In genomic region chr13:98752942-98753290, GRCh38 we compare ENCODE assay signal across 16 cellular contexts. TPM values are rescaled to one million over a fixed set of nuclear protein-coding genes. Genes with fewer than 3 reads are reported as not detected.
DNase-seq lines count a peak whose midpoint lies in the region; ATAC-seq and TF ChIP-seq lines count a peak whose summit lies in the region.
"Had no signal": no experiment of that assay in that cellular context is flagged by ENCODE, and none has a peak within 500 bp of the region (broad histone marks: within the 10 kb centered on the region; RNA-seq: fewer than 3 reads in every experiment).

No MANE protein-coding gene starts in this region.

- H3K27me3 ChIP-seq in colonic mucosa, result peaks cover 24% of the 10 kb centered on the region
- peaks cover 38% of the 10 kb centered on the region for H3K27me3 ChIP-seq in suprapubic skin
- H3K27me3 ChIP-seq in HAP-1 (ENCODE audit: low read depth), result peaks cover 9% of the 10 kb centered on the region; the same call in 1 of the 2 replicates

- no peaks in the 10 kb centered on the region for H3K9me3 ChIP-seq in HEK293 (ENCODE audit: control insufficient read depth, insufficient read depth, low read depth, low read length)
- H3K9me3 ChIP-seq in colonic mucosa, result no peaks in the 10 kb centered on the region
- peaks cover 4% of the 10 kb centered on the region for H3K9me3 ChIP-seq in mesodermal cell (ENCODE audit: control insufficient read depth, low read length)
- no peaks in the 10 kb centered on the region for H3K9me3 ChIP-seq in suprapubic skin
- H3K9me3 ChIP-seq in HAP-1, result peaks cover 10% of the 10 kb centered on the region; the same call in 1 of the 2 replicates
- H3K9me3 ChIP-seq: mucosa of descending colon had no signal

- TF ChIP-seq POLR2A in suprapubic skin (IDR thresholded peaks at IDR 0.05), result no peak

- DNase-seq in colonic mucosa (no peak), suprapubic skin (ENCODE audit: low spot score in 2 of 2) (no peak), NCI-H748 treated with DMSO at 0.1 percent for 48 hours (lab: John Stamatoyannopoulos, UW) (no peak), HAP-1 (ENCODE audit: low spot score in 2 of 2) (no peak)
- DNase-seq: activated T-cell treated with anti-CD3 and anti-CD28 coated beads for 4 hours; CD4-positive, CD25-positive, alpha-beta regulatory T cell; NCI-H510A treated with DMSO at 0.1 percent for 48 hours; stimulated activated CD4-positive, alpha-beta T cell treated with anti-CD3 and anti-CD28 coated beads, Interleukin-1b, Interleukin-23, amount 100 ng/mL, for 48 hours; stimulated activated CD8-positive, alpha-beta memory T cell treated with anti-CD3 and anti-CD28 coated beads, Interleukin-4, amount 100 ng/mL, for 48 hours; T-helper 1 cell had no signal

- H3K4me3 ChIP-seq in HEK293 (ENCODE audit: low read depth, low read length), result no peak overlapping the region
- peak overlapping the region; percentile 42 for H3K4me3 ChIP-seq in colonic mucosa
- H3K4me3 ChIP-seq in mesodermal cell (ENCODE audit: extremely low read depth, insufficient read depth, low read length, poor library complexity, severe bottlenecking), result peak overlapping the region; percentile 23
- H3K4me3 ChIP-seq in suprapubic skin, result peak overlapping the region; percentile 47
- H3K4me3 ChIP-seq in HAP-1, result no peak overlapping the region
- H3K4me3 ChIP-seq: mucosa of descending colon had no signal

- POLR2A ChIA-PET in HEK293 (lab: Yijun Ruan, JAX), result no interaction called here

- H3K9ac ChIP-seq in colonic mucosa (ENCODE audit: low read depth in 2 of 2, low read length in 2 of 2), result no peak overlapping the region

- intact Hi-C loops in colonic mucosa (cut with DNase I), result no loop called here

- in situ Hi-C loops in HAP-1 (cut with MboI; ENCODE audit: low sequenced_read_pairs), result no loop called here

- H3K36me3 ChIP-seq in HEK293 (ENCODE audit: control insufficient read depth in 2 of 2, insufficient read depth in 1 of 2, low read length in 2 of 2) (no peaks in the 10 kb centered on the region), colonic mucosa (no peaks in the 10 kb centered on the region), mesodermal cell (ENCODE audit: control insufficient read depth, insufficient read depth, low read length) (no peaks in the 10 kb centered on the region), suprapubic skin (no peaks in the 10 kb centered on the region), HAP-1 (replicated peaks) (no peaks in the 10 kb centered on the region)

- no peak for TF ChIP-seq CTCF in HEK293 (tag by site-specific recombination; IDR thresholded peaks at IDR 0.05)
- no peak for TF ChIP-seq CTCF in colonic mucosa (IDR thresholded peaks at IDR 0.05)
- TF ChIP-seq CTCF in suprapubic skin (IDR thresholded peaks at IDR 0.05), result no peak

- H3K27ac ChIP-seq in HEK293 (ENCODE audit: extremely low read depth, low read depth, low read length) (no peak overlapping the region), colonic mucosa (no peak overlapping the region), mesodermal cell (ENCODE audit: low read depth, low read length, severe bottlenecking) (no peak overlapping the region), suprapubic skin (no peak overlapping the region)

- CTCF ChIA-PET in HEK293 (lab: Yijun Ruan, JAX), result no interaction called here

- TF ChIP-seq EP300 in suprapubic skin (IDR thresholded peaks at IDR 0.05), result no peak

- 75 to 86% methylated on average over 4 of the region's 4 CpGs for WGBS in mesodermal cell (ENCODE audit: insufficient coverage in 2 of 2), 2 experiments
- 73% methylated on average over 4 of the region's 4 CpGs for WGBS in suprapubic skin

- no peak for ATAC-seq in GM21515 (IDR thresholded peaks at IDR 0.05; ENCODE audit: unreplicated experiment)

- no peaks in the 10 kb centered on the region for H3K4me1 ChIP-seq in HEK293 (ENCODE audit: control insufficient read depth, insufficient read depth, low read length)
- H3K4me1 ChIP-seq in colonic mucosa, result no peaks in the 10 kb centered on the region
- H3K4me1 ChIP-seq in mesodermal cell (ENCODE audit: control insufficient read depth, insufficient read depth, low read length, poor library complexity, severe bottlenecking), result peaks cover 12% of the 10 kb centered on the region
- H3K4me1 ChIP-seq in suprapubic skin, result peaks cover 15% of the 10 kb centered on the region
- H3K4me1 ChIP-seq in HAP-1, result no peaks in the 10 kb centered on the region

TF ChIP-seq in HEK293, 187 proteins besides CTCF, POLR2A, EP300 and RAD21 (continues in another document):
- TF ChIP-seq PATZ1 (tag by site-specific recombination; IDR thresholded peaks at IDR 0.05) (no peak), MZF1 (tag by site-specific recombination; IDR thresholded peaks at IDR 0.05; ENCODE audit: borderline replicate concordance) (no peak), ZNF561 (tag by site-specific recombination; IDR thresholded peaks at IDR 0.05; ENCODE audit: borderline replicate concordance) (no peak), EGR2 (tag by site-specific recombination; IDR thresholded peaks at IDR 0.05; ENCODE audit: low read depth) (0 out of 2 replicates have a peak, but pooled peaks have one; percentile 13), ZNF843 (tag by site-specific recombination; IDR thresholded peaks at IDR 0.05) (no peak), ZSCAN23 (tag by site-specific recombination; IDR thresholded peaks at IDR 0.05) (0 out of 2 replicates have a peak, but pooled peaks have one; percentile 14), ZNF488 (tag by site-specific recombination; IDR thresholded peaks at IDR 0.05) (peak; percentile 60; the same call in 1 of the 2 replicates), ZNF18 (tag by site-specific recombination; IDR thresholded peaks at IDR 0.05) (peak; percentile 65; the same call in 1 of the 2 replicates), ZSCAN4 (tag by site-specific recombination; IDR thresholded peaks at IDR 0.05) (peak; percentile 60), INSM2 (tag by site-specific recombination; IDR thresholded peaks at IDR 0.05) (peak; percentile 26; the same call in 1 of the 2 replicates), ZFHX2 (tag by site-specific recombination; conservative IDR thresholded peaks at IDR 0.05) (0 out of 2 replicates have a peak, but pooled peaks have one; percentile 44)

RNA-seq across cellular contexts. Expression of gene SLC15A1, which starts 0.4 kb away (rescaled TPM):
- total RNA-seq in colonic mucosa, result 10 to 100 TPM in 1 of 2 donors, 1 to 10 TPM in 1; 2.4 to 38.5 TPM
- not detected for polyA plus RNA-seq in mesodermal cell (2013, experiment 1 of 2)
- polyA plus RNA-seq in mesodermal cell (2013, experiment 2 of 2), result not detected
- total RNA-seq in suprapubic skin, result 10 to 100 TPM; 34.1 to 64.3 (median 62.4) TPM
- total RNA-seq: CD4-positive, CD25-positive, alpha-beta regulatory T cell; fibroblast of villous mesenchyme; LHCN-M2 had no signal
- polyA plus RNA-seq: CD4-positive, CD25-positive, alpha-beta regulatory T cell had no signal

Comparison
In these comparisons a context has a peak if more than half of its experiments do, and no peak if none do; other contexts are left out.
1. H3K4me3 ChIP-seq: peak in colonic mucosa (single experiment), mesodermal cell (single experiment) and suprapubic skin (single experiment); none in HEK293 (single experiment) and HAP-1 (single experiment).